Comparison of ENCODE assay signal across 14 cellular contexts in genomic region chr14:74840603-74841030, GRCh38. TPM values are rescaled to one million over a fixed set of nuclear protein-coding genes. Genes with fewer than 3 reads are reported as not detected.
DNase-seq lines count a peak whose midpoint lies in the region; ATAC-seq and TF ChIP-seq lines count a peak whose summit lies in the region.
"Had no signal": no experiment of that assay in that cellular context is flagged by ENCODE, and none has a peak within 500 bp of the region (broad histone marks: within the 10 kb centered on the region; RNA-seq: fewer than 3 reads in every experiment).

No MANE protein-coding gene starts in this region.

- H3K36me3 Mint-ChIP-seq in activated naive CD4-positive, alpha-beta T cell treated with anti-CD3 and anti-CD28 coated beads, Interleukin-2, amount 50 U/mL, for 24 hours: peaks cover 8% of the 10 kb centered on the region
- H3K36me3 Mint-ChIP-seq in activated CD8-positive, alpha-beta T cell treated with anti-CD3 and anti-CD28 coated beads for 36 hours (ENCODE audit: low read depth): peaks cover 13% of the 10 kb centered on the region

- no peaks in the 10 kb centered on the region for H3K27me3 Mint-ChIP-seq in activated naive CD4-positive, alpha-beta T cell treated with anti-CD3 and anti-CD28 coated beads, Interleukin-2, amount 50 U/mL, for 24 hours
- H3K27me3 Mint-ChIP-seq in activated CD8-positive, alpha-beta T cell treated with anti-CD3 and anti-CD28 coated beads for 36 hours: no peaks in the 10 kb centered on the region

- ATAC-seq in HG02970 (IDR thresholded peaks at IDR 0.05; ENCODE audit: low FRiP score, unreplicated experiment) (peak; percentile 42), HG03095 (IDR thresholded peaks at IDR 0.05; ENCODE audit: unreplicated experiment) (no peak)
- ATAC-seq in activated CD8-positive, alpha-beta T cell treated with anti-CD3 and anti-CD28 coated beads for 36 hours: peak; percentile 35

- H3K9me3 Mint-ChIP-seq in activated naive CD4-positive, alpha-beta T cell treated with anti-CD3 and anti-CD28 coated beads, Interleukin-2, amount 50 U/mL, for 24 hours: no peaks in the 10 kb centered on the region
- H3K9me3 Mint-ChIP-seq in activated CD8-positive, alpha-beta T cell treated with anti-CD3 and anti-CD28 coated beads for 36 hours: no peaks in the 10 kb centered on the region

- intact Hi-C loops in activated CD8-positive, alpha-beta T cell treated with anti-CD3 and anti-CD28 coated beads for 36 hours (cut with micrococcal nuclease): no loop called here

- no peak for TF ChIP-seq CTCF in activated CD8-positive, alpha-beta T cell treated with anti-CD3 and anti-CD28 coated beads for 36 hours (IDR thresholded peaks at IDR 0.05)

- peak overlapping the region; percentile 60 for H3K4me3 Mint-ChIP-seq in activated naive CD4-positive, alpha-beta T cell treated with anti-CD3 and anti-CD28 coated beads, Interleukin-2, amount 50 U/mL, for 24 hours
- no peak overlapping the region for H3K4me3 Mint-ChIP-seq in activated CD8-positive, alpha-beta T cell treated with anti-CD3 and anti-CD28 coated beads for 36 hours

- CTCF ChIA-PET in activated CD8-positive, alpha-beta T cell treated with anti-CD3 and anti-CD28 coated beads for 36 hours (lab: Charles Lee): interaction anchor here (1.0 to 1.2 kb wide), 2 partner anchors 20 to 65 kb away, joined by 3 to 4 read pairs; no protein-coding TSS in a partner anchor

- H3K27ac Mint-ChIP-seq in activated naive CD4-positive, alpha-beta T cell treated with anti-CD3 and anti-CD28 coated beads, Interleukin-2, amount 50 U/mL, for 24 hours: peak overlapping the region; percentile 94
- H3K27ac Mint-ChIP-seq in activated CD8-positive, alpha-beta T cell treated with anti-CD3 and anti-CD28 coated beads for 36 hours: peak overlapping the region; percentile 60

- no peak for DNase-seq in activated naive CD4-positive, alpha-beta T cell treated with anti-CD3 and anti-CD28 coated beads, Interleukin-2, amount 50 U/mL, for 16 hours
- peak; percentile 20 for DNase-seq in activated CD8-positive, alpha-beta T cell treated with anti-CD3 and anti-CD28 coated beads for 36 hours
- DNase-seq in NAMALWA (ENCODE audit: low spot score) (no peak), Kasumi-1 (lab: John Stamatoyannopoulos, UW) (no peak), glomerular visceral epithelial cell (ENCODE audit: extremely low spot score) (no peak)
- DNase-seq: dermis blood vessel endothelial cell, lower lobe of right lung, NCI-H1092 had no signal

- POLR2A ChIA-PET in activated CD8-positive, alpha-beta T cell treated with anti-CD3 and anti-CD28 coated beads for 36 hours (lab: Charles Lee): no interaction called here

- peaks cover 77% of the 10 kb centered on the region for H3K4me1 Mint-ChIP-seq in activated naive CD4-positive, alpha-beta T cell treated with anti-CD3 and anti-CD28 coated beads, Interleukin-2, amount 50 U/mL, for 24 hours
- peaks cover 66% of the 10 kb centered on the region for H3K4me1 Mint-ChIP-seq in activated CD8-positive, alpha-beta T cell treated with anti-CD3 and anti-CD28 coated beads for 36 hours (ENCODE audit: low read depth)

RNA-seq across cellular contexts. Expression of gene PROX2, which starts 35.3 kb away (rescaled TPM):
- total RNA-seq in activated CD8-positive, alpha-beta T cell treated with anti-CD3 and anti-CD28 coated beads for 36 hours: under 1 TPM; 0.38 to 0.65 TPM
- total RNA-seq: dermis blood vessel endothelial cell, G401, pulmonary artery endothelial cell, tibial nerve had no signal

RNA-seq across cellular contexts. Expression of gene DLST, which starts 41.1 kb away (rescaled TPM):
- total RNA-seq in activated CD8-positive, alpha-beta T cell treated with anti-CD3 and anti-CD28 coated beads for 36 hours: 100 to 1,000 TPM; 110 to 113 TPM
